ENCODE assay signal across 27 cellular contexts in genomic region chr11:30481816-30482215, GRCh38.
A peak's percentile ranks its signal among the peaks of the same experiment; 100 is the strongest.
DNase-seq lines count a peak whose midpoint lies in the region; ATAC-seq and TF ChIP-seq lines count a peak whose summit lies in the region.
"Had no signal": no experiment of that assay in that cellular context is flagged by ENCODE, and none has a peak within 500 bp of the region (broad histone marks: within the 10 kb centered on the region; RNA-seq: fewer than 3 reads in every experiment).

No MANE protein-coding gene starts in this region.

- H3K9ac ChIP-seq in HUES48 (ENCODE audit: low read depth, low read length): no peak overlapping the region
- H3K9ac ChIP-seq: BLaER1 had no signal

- peaks cover 65% of the 10 kb centered on the region for H3K4me1 Mint-ChIP-seq in brain
- H3K4me1 Mint-ChIP-seq: activated naive CD4-positive, alpha-beta T cell treated with anti-CD3 and anti-CD28 coated beads, Interleukin-2, amount 10 ng/mL, durations not matched to agents 7 days and 5 days; memory B cell had no signal

- peaks cover 10% of the 10 kb centered on the region for H3K36me3 Mint-ChIP-seq in brain
- H3K36me3 Mint-ChIP-seq: activated naive CD4-positive, alpha-beta T cell treated with anti-CD3 and anti-CD28 coated beads, Interleukin-2, amount 10 ng/mL, durations not matched to agents 7 days and 5 days; memory B cell had no signal

- no peaks in the 10 kb centered on the region for H3K36me3 ChIP-seq in HUES48 (ENCODE audit: control insufficient read depth, insufficient read depth, low read length)
- H3K36me3 ChIP-seq in esophagus squamous epithelium: no peaks in the 10 kb centered on the region
- no peaks in the 10 kb centered on the region for H3K36me3 ChIP-seq in sigmoid colon
- H3K36me3 ChIP-seq: gastroesophageal sphincter, right lobe of liver had no signal

- H3K4me3 ChIP-seq in HUES48 (ENCODE audit: low read depth, low read length) (no peak overlapping the region), esophagus squamous epithelium (no peak overlapping the region), sigmoid colon (no peak overlapping the region)
- H3K4me3 ChIP-seq: BLaER1, gastroesophageal sphincter, K562, right lobe of liver had no signal

- TF ChIP-seq CTCF in brain (conservative IDR thresholded peaks at IDR 0.05) (no peak), esophagus squamous epithelium (IDR thresholded peaks at IDR 0.05) (no peak), sigmoid colon (IDR thresholded peaks at IDR 0.05) (no peak)

- no peak for ATAC-seq in HG02759 (IDR thresholded peaks at IDR 0.05; ENCODE audit: unreplicated experiment)
- no peak for ATAC-seq in stimulated activated naive CD8-positive, alpha-beta T cell treated with anti-CD3 and anti-CD28 coated beads, Interleukin-15, Interleukin-2, amounts not matched to agents 100 U/mL and 50 U/mL, for 24 hours
- ATAC-seq: activated CD4-positive, CD25-positive, alpha-beta regulatory T cell treated with anti-CD3 and anti-CD28 coated beads, Interleukin-2, amount 50 U/mL, for 24 hours; effector memory CD8-positive, alpha-beta T cell; gastroesophageal sphincter; K562; right lobe of liver had no signal

- H3K9me3 Mint-ChIP-seq in brain: no peaks in the 10 kb centered on the region
- H3K9me3 Mint-ChIP-seq: activated naive CD4-positive, alpha-beta T cell treated with anti-CD3 and anti-CD28 coated beads, Interleukin-2, amount 10 ng/mL, durations not matched to agents 7 days and 5 days; effector memory CD8-positive, alpha-beta T cell; memory B cell; type B pancreatic cell had no signal

- H3K27ac ChIP-seq in HUES48 (ENCODE audit: low read depth, low read length) (peak overlapping the region; percentile 70), esophagus squamous epithelium (peak overlapping the region in 3 of 4 donors; percentile 3 to 68 (median 35)), sigmoid colon (peak overlapping the region in 3 of 4 donors; percentile 4 to 73 (median 73))
- H3K27ac ChIP-seq: BLaER1, right lobe of liver had no signal

- no peak for TF ChIP-seq EP300 in sigmoid colon (IDR thresholded peaks at IDR 0.05)

- H3K27me3 Mint-ChIP-seq in brain: no peaks in the 10 kb centered on the region
- H3K27me3 Mint-ChIP-seq: activated naive CD4-positive, alpha-beta T cell treated with anti-CD3 and anti-CD28 coated beads, Interleukin-2, amount 10 ng/mL, durations not matched to agents 7 days and 5 days; effector memory CD8-positive, alpha-beta T cell; type B pancreatic cell had no signal

- intact Hi-C loops in esophagus squamous epithelium (cut with DNase I): no loop called here
- intact Hi-C loops in sigmoid colon (cut with DNase I): loop anchor here (2.0 kb wide), 1 partner anchor 103 kb away; no protein-coding TSS in a partner anchor

- WGBS in esophagus squamous epithelium, 2 donors: 54 to 56% methylated on average over 5 of the region's 5 CpGs
- 38 to 69% methylated on average over 5 of the region's 5 CpGs for WGBS in sigmoid colon, 2 donors

- H3K27me3 ChIP-seq in HUES48 (ENCODE audit: control insufficient read depth, insufficient read depth, low read length) (no peaks in the 10 kb centered on the region), esophagus squamous epithelium (no peaks in the 10 kb centered on the region), sigmoid colon (no peaks in the 10 kb centered on the region)
- H3K27me3 ChIP-seq: BLaER1, gastroesophageal sphincter, right lobe of liver had no signal

- peak overlapping the region in 4 of 5 experiments; percentile 3 to 78 (median 58) for H3K4me3 Mint-ChIP-seq in brain
- H3K4me3 Mint-ChIP-seq: activated naive CD4-positive, alpha-beta T cell treated with anti-CD3 and anti-CD28 coated beads, Interleukin-2, amount 10 ng/mL, durations not matched to agents 7 days and 5 days; effector memory CD8-positive, alpha-beta T cell; memory B cell had no signal

- H3K4me1 ChIP-seq in HUES48 (ENCODE audit: control insufficient read depth, insufficient read depth, low read length) (peaks cover 74% of the 10 kb centered on the region), esophagus squamous epithelium (peaks cover 0 to 28% (median 0%) of the 10 kb centered on the region in 3 donors), sigmoid colon (peaks cover 0 to 58% (median 43%) of the 10 kb centered on the region in 4 donors)
- H3K4me1 ChIP-seq: BLaER1, right lobe of liver had no signal

- no peak for DNase-seq in esophagus squamous epithelium (lab: John Stamatoyannopoulos, UW)
- DNase-seq in sigmoid colon: no peak
- DNase-seq in DMS 273 (lab: John Stamatoyannopoulos, UW; ENCODE audit: unreplicated experiment): no peak
- DNase-seq in activated CD8-positive, alpha-beta memory T cell treated with anti-CD3 and anti-CD28 coated beads, Interleukin-2, amount 50 U/mL, for 48 hours: no peak
- DNase-seq in stimulated activated naive CD8-positive, alpha-beta T cell treated with anti-CD3 and anti-CD28 coated beads, Interleukin-15, Interleukin-2, amounts not matched to agents 100 U/mL and 50 U/mL, for 24 hours: no peak
- DNase-seq: activated CD4-positive, alpha-beta T cell treated with anti-CD3 and anti-CD28 coated beads, Interleukin-2, amount 50 U/mL, for 48 hours; activated naive CD4-positive, alpha-beta T cell treated with anti-CD3 and anti-CD28 coated beads, Interleukin-2, amount 10 ng/mL, durations not matched to agents 7 days and 5 days; COR-L47; cortex of kidney; DMS53; effector memory CD8-positive, alpha-beta T cell; H7; NCI-H1048; NCI-H446; right lobe of liver; RPMI8226; stimulated activated CD4-positive, alpha-beta T cell treated with anti-CD3 and anti-CD28 coated beads, Interleukin-12 subunit alpha, Interleukin-12 subunit beta, amount 100 ng/mL, for 4 hours; stimulated activated CD4-positive, alpha-beta T cell treated with anti-CD3 and anti-CD28 coated beads, Interleukin-4, amount 100 ng/mL, for 24 hours had no signal

- H3K9me3 ChIP-seq in HUES48 (ENCODE audit: control insufficient read depth, insufficient read depth, low read length) (no peaks in the 10 kb centered on the region), esophagus squamous epithelium (no peaks in the 10 kb centered on the region), sigmoid colon (no peaks in the 10 kb centered on the region)
- H3K9me3 ChIP-seq: BLaER1, gastroesophageal sphincter, right lobe of liver had no signal

- TF ChIP-seq POLR2A in esophagus squamous epithelium (IDR thresholded peaks at IDR 0.05) (no peak), sigmoid colon (IDR thresholded peaks at IDR 0.05) (no peak)

- peak overlapping the region in 4 of 5 experiments; percentile 86 to 92 (median 88) for H3K27ac Mint-ChIP-seq in brain
- H3K27ac Mint-ChIP-seq: activated naive CD4-positive, alpha-beta T cell treated with anti-CD3 and anti-CD28 coated beads, Interleukin-2, amount 10 ng/mL, durations not matched to agents 7 days and 5 days; effector memory CD8-positive, alpha-beta T cell; memory B cell had no signal
